In genomic region chr3:13876451-13876850, GRCh38 we compare ENCODE assay signal across 30 cellular contexts. TPM values are rescaled to one million over a fixed set of nuclear protein-coding genes. Genes with fewer than 3 reads are reported as not detected.
"Had no signal": no experiment of that assay in that cellular context is flagged by ENCODE, and none has a peak within 500 bp of the region (broad histone marks: within the 10 kb centered on the region; RNA-seq: fewer than 3 reads in every experiment).

No MANE protein-coding gene starts in this region.

- H3K27ac Mint-ChIP-seq: activated CD4-positive, alpha-beta memory T cell treated with anti-CD3 and anti-CD28 coated beads for 36 hours; activated CD4-positive, alpha-beta T cell treated with anti-CD3 and anti-CD28 coated beads, Interleukin-2, amount 10 ng/mL, durations not matched to agents 24 days and 14 days; activated CD8-positive, alpha-beta memory T cell treated with anti-CD3 and anti-CD28 coated beads, Interleukin-2, amount 10 ng/mL, durations not matched to agents 7 days and 5 days; activated naive CD8-positive, alpha-beta T cell treated with anti-CD3 and anti-CD28 coated beads, Interleukin-2, amount 10 ng/mL, durations not matched to agents 7 days and 5 days; progenitor cell of endocrine pancreas; T-helper 1 cell treated with Interleukin-12 subunit alpha and Interleukin-12 subunit beta and Interleukin-4 antibody, amounts not matched to agents 30 μg/mL and 1 μg/mL, for 36 hours had no signal

- H3K27ac ChIP-seq: ascending aorta, cardiac muscle cell, gastrocnemius medialis, hepatocyte, skin epidermis, testis, transverse colon, uterus, WERI-Rb-1 had no signal

- DNase-seq: activated CD4-positive, alpha-beta memory T cell treated with anti-CD3 and anti-CD28 coated beads for 36 hours; activated CD4-positive, alpha-beta T cell treated with anti-CD3 and anti-CD28 coated beads, Interleukin-2, amount 10 ng/mL, durations not matched to agents 24 days and 14 days; activated CD4-positive, CD25-positive, alpha-beta regulatory T cell treated with anti-CD3 and anti-CD28 coated beads, Interleukin-2, amount 50 U/mL, for 72 hours; activated CD8-positive, alpha-beta memory T cell treated with anti-CD3 and anti-CD28 coated beads, Interleukin-2, amount 10 ng/mL, durations not matched to agents 7 days and 5 days; activated effector memory CD4-positive, alpha-beta T cell treated with Interleukin-2 at 50 U/mL for 16 hours; activated naive CD4-positive, alpha-beta T cell treated with Interleukin-2 at 50 U/mL for 16 hours; activated naive CD8-positive, alpha-beta T cell treated with anti-CD3 and anti-CD28 coated beads, Interleukin-2, amount 10 ng/mL, durations not matched to agents 7 days and 5 days; cortex of kidney; effector memory CD8-positive, alpha-beta T cell; erythroblast; gastrocnemius medialis; islet precursor cell; left ventricle myocardium superior; stimulated activated CD4-positive, alpha-beta T cell treated with anti-CD3 and anti-CD28 coated beads, Interleukin-12 subunit alpha, Interleukin-12 subunit beta, amount 100 ng/mL, for 4 hours; stimulated activated CD4-positive, alpha-beta T cell treated with anti-CD3 and anti-CD28 coated beads, Interleukin-4, amount 100 ng/mL, for 1 hour; stimulated activated naive CD8-positive, alpha-beta T cell treated with anti-CD3 and anti-CD28 coated beads, Interleukin-15, Interleukin-2, amounts not matched to agents 100 U/mL and 50 U/mL, for 24 hours; T1000; testis; transverse colon; uterus; WERI-Rb-1 had no signal

- H3K4me3 Mint-ChIP-seq: activated CD4-positive, alpha-beta memory T cell treated with anti-CD3 and anti-CD28 coated beads for 36 hours; activated CD4-positive, alpha-beta T cell treated with anti-CD3 and anti-CD28 coated beads, Interleukin-2, amount 10 ng/mL, durations not matched to agents 24 days and 14 days; activated CD8-positive, alpha-beta memory T cell treated with anti-CD3 and anti-CD28 coated beads, Interleukin-2, amount 10 ng/mL, durations not matched to agents 7 days and 5 days; activated naive CD8-positive, alpha-beta T cell treated with anti-CD3 and anti-CD28 coated beads, Interleukin-2, amount 10 ng/mL, durations not matched to agents 7 days and 5 days; effector memory CD8-positive, alpha-beta T cell; T-helper 1 cell treated with Interleukin-12 subunit alpha and Interleukin-12 subunit beta and Interleukin-4 antibody, amounts not matched to agents 30 μg/mL and 1 μg/mL, for 36 hours had no signal

- H3K36me3 ChIP-seq: ascending aorta, cardiac muscle cell, gastrocnemius medialis, transverse colon, uterus, WERI-Rb-1 had no signal

- H3K36me3 Mint-ChIP-seq: activated CD8-positive, alpha-beta memory T cell treated with anti-CD3 and anti-CD28 coated beads, Interleukin-2, amount 10 ng/mL, durations not matched to agents 7 days and 5 days; activated naive CD8-positive, alpha-beta T cell treated with anti-CD3 and anti-CD28 coated beads, Interleukin-2, amount 10 ng/mL, durations not matched to agents 7 days and 5 days had no signal

- H3K9me3 Mint-ChIP-seq: activated CD4-positive, alpha-beta memory T cell treated with anti-CD3 and anti-CD28 coated beads for 36 hours; activated naive CD8-positive, alpha-beta T cell treated with anti-CD3 and anti-CD28 coated beads, Interleukin-2, amount 10 ng/mL, durations not matched to agents 7 days and 5 days; T-helper 1 cell treated with Interleukin-12 subunit alpha and Interleukin-12 subunit beta and Interleukin-4 antibody, amounts not matched to agents 30 μg/mL and 1 μg/mL, for 36 hours had no signal

- H3K4me3 ChIP-seq: ascending aorta, cardiac muscle cell, gastrocnemius medialis, hepatocyte, skin epidermis, testis, transverse colon, uterus had no signal

- H3K9me3 ChIP-seq: ascending aorta, gastrocnemius medialis, testis, transverse colon, uterus had no signal

- H3K27me3 ChIP-seq: testis had no signal

- ATAC-seq: activated CD8-positive, alpha-beta memory T cell treated with anti-CD3 and anti-CD28 coated beads, Interleukin-2, amount 10 ng/mL, durations not matched to agents 7 days and 5 days; effector memory CD8-positive, alpha-beta T cell; gastrocnemius medialis; left ventricle myocardium superior; sciatic nerve; stimulated activated naive CD8-positive, alpha-beta T cell treated with anti-CD3 and anti-CD28 coated beads, Interleukin-15, Interleukin-2, amounts not matched to agents 100 U/mL and 50 U/mL, for 24 hours had no signal

- H3K4me1 Mint-ChIP-seq: activated naive CD8-positive, alpha-beta T cell treated with anti-CD3 and anti-CD28 coated beads, Interleukin-2, amount 10 ng/mL, durations not matched to agents 7 days and 5 days had no signal

RNA-seq across cellular contexts. Expression of gene WNT7A, which starts 3.4 kb away (rescaled TPM):
- total RNA-seq: activated CD4-positive, alpha-beta T cell treated with anti-CD3 and anti-CD28 coated beads, Interleukin-2, amount 10 ng/mL, durations not matched to agents 24 days and 14 days; activated CD8-positive, alpha-beta memory T cell treated with anti-CD3 and anti-CD28 coated beads, Interleukin-2, amount 10 ng/mL, durations not matched to agents 7 days and 5 days; ascending aorta; cardiac muscle cell; gastrocnemius medialis; left ventricle myocardium superior; lung microvascular endothelial cell; osteoblast; progenitor cell of endocrine pancreas; sciatic nerve; transverse colon had no signal
- polyA plus RNA-seq: cardiac muscle cell had no signal
